Comparison of ENCODE assay signal across 1 cellular context in genomic region chr4:3557676-3558513, GRCh38.
TF ChIP-seq lines count a peak whose summit lies in the region.
"Not testable (repeated sequence)": the region's sequence is repeated elsewhere in the genome, so short reads cannot be mapped to it uniquely, and the experiment has no call there.

No MANE protein-coding gene starts in this region.

TF ChIP-seq in HepG2, 621 proteins besides CTCF, POLR2A, EP300 and RAD21 (continued from another document and continues in another):
- TF ChIP-seq THRA (CRISPR knock-in tag; IDR thresholded peaks at IDR 0.05; ENCODE audit: borderline replicate concordance), result peak; percentile 15; the same call in 1 of the 2 replicates
- TF ChIP-seq ZNF12 (CRISPR knock-in tag; IDR thresholded peaks at IDR 0.05), result peak; percentile 61; the same call in 1 of the 2 replicates
- peak; percentile 92 for TF ChIP-seq SAP130 (CRISPR knock-in tag; IDR thresholded peaks at IDR 0.05; ENCODE audit: low read depth)
- TF ChIP-seq FOXK1 (CRISPR knock-in tag; IDR thresholded peaks at IDR 0.05; ENCODE audit: borderline replicate concordance, low read depth), result peak; percentile 45; the same call in 1 of the 2 replicates
- peak; percentile 8; the same call in 1 of the 2 replicates for TF ChIP-seq ZNF281 (CRISPR knock-in tag; IDR thresholded peaks at IDR 0.05; ENCODE audit: borderline replicate concordance)
- peak; percentile 66; the same call in 1 of the 2 replicates for TF ChIP-seq ZFP90 (CRISPR knock-in tag; IDR thresholded peaks at IDR 0.05; ENCODE audit: borderline replicate concordance)
- TF ChIP-seq RFXAP (CRISPR knock-in tag; IDR thresholded peaks at IDR 0.05; ENCODE audit: borderline replicate concordance), result 0 out of 2 replicates have a peak, but pooled peaks have one; percentile 51
- TF ChIP-seq NCOA2 (CRISPR knock-in tag; IDR thresholded peaks at IDR 0.05), result peak; percentile 67
- TF ChIP-seq HNF4G (IDR thresholded peaks at IDR 0.05; ENCODE audit: borderline replicate concordance, low read depth, low read length), result peak; percentile 58; the same call in 1 of the 2 replicates
- TF ChIP-seq HNF4G (CRISPR knock-in tag; IDR thresholded peaks at IDR 0.05; ENCODE audit: borderline replicate concordance, low read depth); CREM (CRISPR knock-in tag; IDR thresholded peaks at IDR 0.05); GABPA (IDR thresholded peaks at IDR 0.05; ENCODE audit: low read depth, low read length): not testable (repeated sequence)
- peak; percentile 63; the same call in 1 of the 2 replicates for TF ChIP-seq ZNF792 (CRISPR knock-in tag; IDR thresholded peaks at IDR 0.05)
- 0 out of 2 replicates have a peak, but pooled peaks have one; percentile 43 for TF ChIP-seq ZNF264 (CRISPR knock-in tag; IDR thresholded peaks at IDR 0.05)
- peak; percentile 62 for TF ChIP-seq ZFP36 (IDR thresholded peaks at IDR 0.05; ENCODE audit: borderline replicate concordance, low read depth, low read length, partially characterized antibody)
- peak; percentile 24; the same call in 1 of the 2 replicates for TF ChIP-seq KAT8 (CRISPR knock-in tag; IDR thresholded peaks at IDR 0.05)
- peak; percentile 50; the same call in 1 of the 2 replicates for TF ChIP-seq ZNF687 (CRISPR knock-in tag; IDR thresholded peaks at IDR 0.05)
- peak; percentile 24; the same call in 1 of the 2 replicates for TF ChIP-seq HMGXB3 (CRISPR knock-in tag; IDR thresholded peaks at IDR 0.05; ENCODE audit: borderline replicate concordance)
- 0 out of 2 replicates have a peak, but pooled peaks have one; percentile 52 for TF ChIP-seq SALL2 (CRISPR knock-in tag; IDR thresholded peaks at IDR 0.05)
- TF ChIP-seq IRF2 (CRISPR knock-in tag; IDR thresholded peaks at IDR 0.05), result 0 out of 2 replicates have a peak, but pooled peaks have one; percentile 22
- TF ChIP-seq MYC (CRISPR knock-in tag; IDR thresholded peaks at IDR 0.05; ENCODE audit: borderline replicate concordance), result peak; percentile 62; the same call in 1 of the 2 replicates
- peak; percentile 68; the same call in 1 of the 2 replicates for TF ChIP-seq ZBTB7B (CRISPR knock-in tag; IDR thresholded peaks at IDR 0.05)
- TF ChIP-seq CHD4 (IDR thresholded peaks at IDR 0.05; ENCODE audit: borderline replicate concordance, low read length), result peak; percentile 78; the same call in 1 of the 2 replicates
- TF ChIP-seq PAXIP1 (CRISPR knock-in tag; conservative IDR thresholded peaks at IDR 0.05), result peak; percentile 52
- peak; percentile 52; the same call in 1 of the 2 replicates for TF ChIP-seq CREM (IDR thresholded peaks at IDR 0.05)
- TF ChIP-seq GABPA (CRISPR knock-in tag; IDR thresholded peaks at IDR 0.05; ENCODE audit: low read depth), result peak; percentile 26; the same call in 1 of the 2 replicates
- TF ChIP-seq MLX (CRISPR knock-in tag; IDR thresholded peaks at IDR 0.05), result 0 out of 2 replicates have a peak, but pooled peaks have one; percentile 35
- peak; percentile 87 for TF ChIP-seq MED1 (CRISPR knock-in tag; IDR thresholded peaks at IDR 0.05)
- peak; percentile 69 for TF ChIP-seq PHF21A (CRISPR knock-in tag; IDR thresholded peaks at IDR 0.05)
- 0 out of 2 replicates have a peak, but pooled peaks have one; percentile 53 for TF ChIP-seq ZNF503 (CRISPR knock-in tag; IDR thresholded peaks at IDR 0.05)
- TF ChIP-seq SOX5 (CRISPR knock-in tag; IDR thresholded peaks at IDR 0.05; ENCODE audit: borderline replicate concordance), result peak; percentile 91
- peak; percentile 99 for TF ChIP-seq ZNF768 (CRISPR knock-in tag; IDR thresholded peaks at IDR 0.05)
- 0 out of 2 replicates have a peak, but pooled peaks have one; percentile 25 for TF ChIP-seq ATF1 (CRISPR knock-in tag; IDR thresholded peaks at IDR 0.05)
- TF ChIP-seq ZNF580 (CRISPR knock-in tag; IDR thresholded peaks at IDR 0.05; ENCODE audit: borderline replicate concordance, low read depth), result peak; percentile 31; the same call in 1 of the 2 replicates
- TF ChIP-seq ZGPAT (CRISPR knock-in tag; IDR thresholded peaks at IDR 0.05), result peak; percentile 65; the same call in 1 of the 2 replicates
